7 cellular contexts compared by ENCODE assay signal in genomic region chr12:54360717-54361456, GRCh38. TPM values are rescaled to one million over a fixed set of nuclear protein-coding genes. Genes with fewer than 3 reads are reported as not detected.
DNase-seq lines count a peak whose midpoint lies in the region; ATAC-seq and TF ChIP-seq lines count a peak whose summit lies in the region.

No MANE protein-coding gene starts in this region.

- H3K4me3 ChIP-seq in GM12864 (ENCODE audit: low read depth, low read length) (no peak overlapping the region), cardiac fibroblast (replicated peaks in 1 of 2; ENCODE audit: low read depth in 2 of 2, low read length in 2 of 2) (no peak overlapping the region)

- no peaks in the 10 kb centered on the region for H3K27me3 Mint-ChIP-seq in T-helper 2 cell treated with Interferon-gamma antibody and Interleukin-4, amounts not matched to agents 5 μg/mL and 100 μg/mL, for 36 hours (ENCODE audit: low read depth)

- no peaks in the 10 kb centered on the region for H3K36me3 Mint-ChIP-seq in T-helper 2 cell treated with Interferon-gamma antibody and Interleukin-4, amounts not matched to agents 5 μg/mL and 100 μg/mL, for 36 hours (ENCODE audit: low read depth)

- TF ChIP-seq CTCF in GM12864 (IDR thresholded peaks at IDR 0.05; ENCODE audit: low read depth, low read length, missing control alignments) (peak; percentile 92), cardiac fibroblast (IDR thresholded peaks at IDR 0.05; ENCODE audit: low read depth, low read length) (peak; percentile 77)

- peak; percentile 36 for ATAC-seq in left colon
- no peak for ATAC-seq in GM18868 (IDR thresholded peaks at IDR 0.05; ENCODE audit: unreplicated experiment)

- intact Hi-C loops in left colon (cut with DNase I, micrococcal nuclease), result loop anchor here in 1 of 2 donors (5.0 to 10.0 kb wide), 2 partner anchors 64 to 136 kb away; no protein-coding TSS in a partner anchor

- H3K4me1 Mint-ChIP-seq in T-helper 2 cell treated with Interferon-gamma antibody and Interleukin-4, amounts not matched to agents 5 μg/mL and 100 μg/mL, for 36 hours (ENCODE audit: low read depth), result peaks cover 28% of the 10 kb centered on the region

- no peaks in the 10 kb centered on the region for H3K9me3 Mint-ChIP-seq in T-helper 2 cell treated with Interferon-gamma antibody and Interleukin-4, amounts not matched to agents 5 μg/mL and 100 μg/mL, for 36 hours

- DNase-seq in GM12864 (ENCODE audit: low read depth) (no peak), NCI-H146 treated with DMSO at 0.1 percent for 48 hours (lab: John Stamatoyannopoulos, UW; ENCODE audit: unreplicated experiment) (peak; percentile 55), cardiac fibroblast (ENCODE audit: low read depth in 2 of 2) (peak; percentile 85 to 87), left colon (peak in 1 of 2 donors; percentile 91)
- DNase-seq in T-helper 2 cell treated with Interferon-gamma antibody and Interleukin-4, amounts not matched to agents 5 μg/mL and 100 μg/mL, for 36 hours (ENCODE audit: low spot score), result peak; percentile 44
- peak; percentile 28 to 58 (median 34) for DNase-seq in stimulated activated CD4-positive, alpha-beta T cell treated with anti-CD3 and anti-CD28 coated beads, TNF-alpha, amount 100 ng/mL, for 24 hours (ENCODE audit: low read depth in 3 of 3)

- H3K27ac Mint-ChIP-seq in T-helper 2 cell treated with Interferon-gamma antibody and Interleukin-4, amounts not matched to agents 5 μg/mL and 100 μg/mL, for 36 hours, result peak overlapping the region; percentile 55

- no peak overlapping the region for H3K4me3 Mint-ChIP-seq in T-helper 2 cell treated with Interferon-gamma antibody and Interleukin-4, amounts not matched to agents 5 μg/mL and 100 μg/mL, for 36 hours

RNA-seq across cellular contexts. Expression of gene GPR84, which starts 3.4 kb away (rescaled TPM):
- under 1 TPM in 1 of 2 donors, not detected in 1; 0.50 TPM for total RNA-seq in left colon

RNA-seq across cellular contexts. Expression of gene ZNF385A, which starts 23.6 kb away (rescaled TPM):
- 1 to 10 TPM; 4.0 to 8.3 TPM for total RNA-seq in left colon

RNA-seq across cellular contexts. Expression of gene COPZ1, which starts 36.0 kb away (rescaled TPM):
- total RNA-seq in left colon, result 100 to 1,000 TPM; 119 to 129 TPM

RNA-seq across cellular contexts. Expression of gene ITGA5, which starts 58.2 kb away (rescaled TPM):
- total RNA-seq in left colon, result 10 to 100 TPM; 20.8 to 49.1 TPM
